In genomic region chr7:5296627-5297226, GRCh38 we compare ENCODE assay signal across 8 cellular contexts. TPM values are rescaled to one million over a fixed set of nuclear protein-coding genes. Genes with fewer than 3 reads are reported as not detected.
DNase-seq lines count a peak whose midpoint lies in the region; ATAC-seq, FAIRE-seq and TF ChIP-seq lines count a peak whose summit lies in the region.

No MANE protein-coding gene starts in this region.

- no peak for FAIRE-seq in GM12878 (lab: Jason Lieb, UNC)

- H3F3A ChIP-seq in GM23248 (ENCODE audit: insufficient read depth), result no peaks in the 10 kb centered on the region

- TF ChIP-seq POLR2A in GM12878 (IDR thresholded peaks at IDR 0.05; ENCODE audit: low read depth, low read length), result 0 out of 2 replicates have a peak, but pooled peaks have one; percentile 40
- no peak for TF ChIP-seq POLR2A in sigmoid colon (IDR thresholded peaks at IDR 0.05)

- TF ChIP-seq CTCF in GM12878 (IDR thresholded peaks at IDR 0.05 in 2 of 3, conservative IDR thresholded peaks at IDR 0.05 in 1 of 3; ENCODE audit: control insufficient read depth in 2 of 3, extremely low read depth in 1 of 3, insufficient read depth in 1 of 3, low read depth in 3 of 3, low read length in 3 of 3) (no peak), sigmoid colon (IDR thresholded peaks at IDR 0.05) (no peak)

- intact Hi-C loops in GM12878 (cut with micrococcal nuclease; ENCODE audit: unreplicated experiment), result no loop called here
- intact Hi-C loops in sigmoid colon (cut with DNase I), result no loop called here

- H2AFZ ChIP-seq in GM23248 (no peak overlapping the region), GM12878 (ENCODE audit: control insufficient read depth, low read depth, low read length) (peak overlapping the region; percentile 68)

- no TSS peak for BruUV-seq in GM12878 (replicated peaks; lab: Mats Ljungman, UMichigan)

- SMC1A ChIA-PET in GM12878 (lab: Charles Lee; ENCODE audit: uncharacterized antibody, unreplicated experiment), result no interaction called here

- H4K20me1 ChIP-seq in GM23248 (ENCODE audit: insufficient read depth), result no peaks in the 10 kb centered on the region
- no peaks in the 10 kb centered on the region for H4K20me1 ChIP-seq in GM12878 (ENCODE audit: control insufficient read depth, insufficient read depth)

- in situ Hi-C loops in GM23248 (cut with MboI) (no loop called here), GM12878 (cut with MboI) (no loop called here)

- peak overlapping the region; percentile 20 for H3K4me2 ChIP-seq in GM23248 (ENCODE audit: unreplicated experiment)
- H3K4me2 ChIP-seq in GM12878 (ENCODE audit: control insufficient read depth, insufficient read depth), result peak overlapping the region; percentile 38

- peak; percentile 71 for ATAC-seq in GM12878

- TF ChIP-seq EP300 in GM12878 (IDR thresholded peaks at IDR 0.05; ENCODE audit: borderline replicate concordance in 1 of 2, control insufficient read depth in 1 of 2, low read depth in 2 of 2, low read length in 2 of 2) (no peak), sigmoid colon (IDR thresholded peaks at IDR 0.05) (no peak)

- RAD21 ChIA-PET in GM12878 (lab: Charles Lee; ENCODE audit: unreplicated experiment), result no interaction called here

- H3K9me3 ChIP-seq in GM23248 (ENCODE audit: low read depth) (no peaks in the 10 kb centered on the region), GM12878 (replicated peaks; ENCODE audit: control insufficient read depth, insufficient read depth, low read length) (no peaks in the 10 kb centered on the region; the same call in 2 of the 3 replicates), sigmoid colon (peaks cover 0 to 2% (median 0%) of the 10 kb centered on the region in 4 donors)

- DNase-seq in GM23248 (peak; percentile 29), T-helper 9 cell (peak; percentile 76), GM12878 (ENCODE audit: low read depth, low spot score) (peak; percentile 1), T1000 (lab: John Stamatoyannopoulos, UW) (no peak), amniotic stem cell (lab: John Stamatoyannopoulos, UW) (no peak), sigmoid colon (no peak), NOMO-1 (lab: John Stamatoyannopoulos, UW; ENCODE audit: unreplicated experiment in 2 of 2) (no peak)
- DNase-seq in stimulated activated CD4-positive, alpha-beta T cell treated with anti-CD3 and anti-CD28 coated beads, Interleukin-12 subunit alpha, Interleukin-12 subunit beta, amount 100 ng/mL, for 4 hours, result peak; percentile 63

- POLR2A ChIA-PET in GM12878 (lab: Charles Lee), result no interaction called here

- H3K27ac ChIP-seq in GM23248 (no peak overlapping the region), GM12878 (ENCODE audit: control insufficient read depth, insufficient read depth) (no peak overlapping the region), sigmoid colon (no peak overlapping the region)

- H3K27me3 ChIP-seq in GM23248 (replicated peaks; ENCODE audit: insufficient read depth) (no peaks in the 10 kb centered on the region), GM12878 (replicated peaks in 1 of 2; ENCODE audit: control insufficient read depth in 2 of 2, insufficient read depth in 2 of 2, low read length in 1 of 2) (no peaks in the 10 kb centered on the region), sigmoid colon (peaks cover 0 to 15% (median 8%) of the 10 kb centered on the region in 3 donors)

- H3K79me2 ChIP-seq in GM23248 (ENCODE audit: insufficient read depth) (no peaks in the 10 kb centered on the region), GM12878 (ENCODE audit: control insufficient read depth, insufficient read depth, low read length) (no peaks in the 10 kb centered on the region)

- TF ChIP-seq RAD21 in GM12878 (IDR thresholded peaks at IDR 0.05; ENCODE audit: insufficient read depth, low read depth, low read length), result no peak

- 15 to 26% methylated on average over 19 to 44 of the region's 47 CpGs for WGBS in GM23248 (ENCODE audit: low coverage in 1 of 2, low lambda C conversion rate in 2 of 2, missing lambda C conversion rate in 2 of 2), 2 experiments
- WGBS in GM12878 (ENCODE audit: insufficient coverage, insufficient replicate concordance, low lambda C conversion rate, missing lambda C conversion rate), result 13% methylated on average over 36 of the region's 47 CpGs
- WGBS in sigmoid colon, 2 donors, result 31 to 77% methylated on average over 47 of the region's 47 CpGs

- H3K36me3 ChIP-seq in GM23248 (ENCODE audit: low read depth) (no peaks in the 10 kb centered on the region), GM12878 (ENCODE audit: control insufficient read depth in 2 of 2, insufficient read depth in 2 of 2, low read length in 1 of 2) (no peaks in the 10 kb centered on the region), sigmoid colon (no peaks in the 10 kb centered on the region)

- CTCF ChIA-PET in GM12878 (lab: Yijun Ruan, JAX), result no interaction called here

- no peak overlapping the region for H3K9ac ChIP-seq in GM23248
- no peak overlapping the region for H3K9ac ChIP-seq in GM12878 (ENCODE audit: control insufficient read depth, insufficient read depth, low read length)

- H3K4me3 ChIP-seq in GM23248, result no peak overlapping the region
- H3K4me3 ChIP-seq in GM12878, result no peak overlapping the region
- H3K4me3 ChIP-seq in sigmoid colon, result no peak overlapping the region

- H3K9me2 ChIP-seq in GM23248 (ENCODE audit: insufficient read depth), result no peaks in the 10 kb centered on the region

- H3K4me1 ChIP-seq in GM23248 (ENCODE audit: insufficient read depth), result no peaks in the 10 kb centered on the region
- H3K4me1 ChIP-seq in GM12878 (ENCODE audit: control insufficient read depth, insufficient read depth, low read length), result peaks cover 3% of the 10 kb centered on the region; the same call in 1 of the 2 replicates
- peaks cover 0 to 4% (median 0%) of the 10 kb centered on the region in 4 donors for H3K4me1 ChIP-seq in sigmoid colon

TF ChIP-seq in GM12878, 131 proteins besides CTCF, POLR2A, EP300 and RAD21:
- TF ChIP-seq BHLHE40 (IDR thresholded peaks at IDR 0.05; ENCODE audit: borderline replicate concordance in 1 of 2, low read depth in 2 of 2, low read length in 1 of 2), result peak in 1 of 2 experiments; percentile 25; a peak in 1 of 4 replicates
- TF ChIP-seq PKNOX1 (IDR thresholded peaks at IDR 0.05), result no peak
- no peak for TF ChIP-seq IKZF2 (IDR thresholded peaks at IDR 0.05)

RNA-seq across cellular contexts. Expression of gene SLC29A4, which starts 14.0 kb away (rescaled TPM):
- 1.2 and 2.1 TPM in 2 replicates for total RNA-seq in GM23248 (2014; rRNA removed; shearing (Covaris generic))
- 0.35 and 0.37 TPM in 2 replicates for polyA plus RNA-seq in GM23248 (2016; fragmentation: Nextera tagmentation; extraction: Ambion mirVana)
- 2.6 and 2.7 TPM in 2 replicates for total RNA-seq in GM12878 (2013; cell fraction: nucleolus; rRNA removed)
- 0.11 and 0.49 TPM in 2 replicates for total RNA-seq in GM12878 (2014; rRNA removed)
- total RNA-seq in GM12878 (2014; rRNA removed; fragmentation: Illumina TruSeq; extraction: Trizol), result 0.09 and 0.31 TPM in 2 replicates
- total RNA-seq in GM12878 (2021), result 0.45 and 0.72 TPM in 2 replicates
- polyA plus RNA-seq in GM12878 (2011; ENCODE audit: low read depth), result 1.1 TPM
- polyA plus RNA-seq in GM12878 (2011; rRNA removed), result 0.24 and 0.34 TPM in 2 replicates
- polyA plus RNA-seq in GM12878 (2011; cell fraction: cytosol; rRNA removed), result 0.36 and 0.59 TPM in 2 replicates
- polyA plus RNA-seq in GM12878 (2011; cell fraction: nucleus; rRNA removed), result 1.3 and 1.8 TPM in 2 replicates
- polyA plus RNA-seq in GM12878 (2012), result 1.9 and 2.1 TPM in 2 replicates
- 0.15 TPM in 1 of 2 replicates, not detected in the other for polyA plus RNA-seq in GM12878 (2014; fragmentation: Illumina TruSeq; extraction: Trizol)
- polyA plus RNA-seq in GM12878 (2014; fragmentation: Nextera tagmentation; extraction: Ambion mirVana), result not detected
- 0.14 and 0.39 TPM in 2 replicates for polyA plus RNA-seq in GM12878 (2014; rRNA removed)
- under 1 TPM in 1 of 2 experiments, not detected in 1; 0.23 TPM for polyA plus RNA-seq in GM12878 (2016; fragmentation: Nextera tagmentation; extraction: Ambion mirVana)
- 0.66 and 1.1 TPM in 2 replicates for polyA minus RNA-seq in GM12878 (2011; rRNA and poly(A)+ RNA removed)
- polyA minus RNA-seq in GM12878 (2011; cell fraction: cytosol; rRNA and poly(A)+ RNA removed), result not detected in 2 replicates
- 0.10 and 0.60 TPM in 2 replicates for polyA minus RNA-seq in GM12878 (2011; cell fraction: nucleus; rRNA and poly(A)+ RNA removed)
- total RNA-seq in sigmoid colon, result 1 to 10 TPM in 3 of 4 donors, under 1 TPM in 1; 0.33 to 3.0 (median 1.4) TPM
- polyA plus RNA-seq in sigmoid colon, result 1 to 10 TPM; 1.6 to 5.6 (median 4.8) TPM

Comparison
In these comparisons a context has a peak if more than half of its experiments do, and no peak if none do; other contexts are left out.
1. DNase-seq: peak in GM23248 (single experiment), T-helper 9 cell (single experiment), GM12878 (single experiment) and stimulated activated CD4-positive, alpha-beta T cell treated with anti-CD3 and anti-CD28 coated beads, Interleukin-12 subunit alpha, Interleukin-12 subunit beta, amount 100 ng/mL, for 4 hours (single experiment); none in T1000 (single experiment), amniotic stem cell (single experiment), sigmoid colon (single experiment) and NOMO-1 (0 of 2).